ENCODE assay signal across 13 cellular contexts in genomic region chr4:105496899-105497298, GRCh38. TPM values are rescaled to one million over a fixed set of nuclear protein-coding genes. Genes with fewer than 3 reads are reported as not detected.
DNase-seq lines count a peak whose midpoint lies in the region; TF ChIP-seq lines count a peak whose summit lies in the region.
"Had no signal": no experiment of that assay in that cellular context is flagged by ENCODE, and none has a peak within 500 bp of the region (broad histone marks: within the 10 kb centered on the region; RNA-seq: fewer than 3 reads in every experiment).

No MANE protein-coding gene starts in this region.

- H3K27me3 Mint-ChIP-seq in MCF 10A (ENCODE audit: insufficient read depth, unreplicated experiment) = no peaks in the 10 kb centered on the region

- no peaks in the 10 kb centered on the region for H3K4me1 ChIP-seq in mammary epithelial cell (ENCODE audit: insufficient read depth, low read length)
- no peaks in the 10 kb centered on the region for H3K4me1 ChIP-seq in Karpas-422 (ENCODE audit: low read length)
- H3K4me1 ChIP-seq: SJSA1 had no signal

- CTCF ChIA-PET in MCF 10A (lab: Yijun Ruan, JAX) (interaction anchor here (0.6 to 1.3 kb wide), 9 partner anchors 16 to 704 kb away, joined by 3 to 6 read pairs (median 3); no protein-coding TSS in a partner anchor), mammary epithelial cell (lab: Charles Lee; ENCODE audit: low non-redundant PET) (no interaction called here)

- H3K27ac Mint-ChIP-seq in MCF 10A (ENCODE audit: low read depth, unreplicated experiment) = no peak overlapping the region
- H3K27ac Mint-ChIP-seq: activated B cell treated with CpG ODN at 0.5 μM for 24 hours; stimulated activated naive CD8-positive, alpha-beta T cell treated with anti-CD3 and anti-CD28 coated beads, Interleukin-15, Interleukin-2, amounts not matched to agents 100 ng/mL and 50 ng/mL, for 24 hours had no signal

- no peaks in the 10 kb centered on the region for H3K9me3 Mint-ChIP-seq in MCF 10A (ENCODE audit: unreplicated experiment)

- POLR2A ChIA-PET in MCF 10A (lab: Yijun Ruan, JAX) = no interaction called here

- H3K79me2 ChIP-seq in mammary epithelial cell (ENCODE audit: insufficient read depth, low read length) (no peaks in the 10 kb centered on the region), Karpas-422 (ENCODE audit: low read length) (no peaks in the 10 kb centered on the region)

- H3K36me3 Mint-ChIP-seq in MCF 10A (ENCODE audit: insufficient read depth, unreplicated experiment) = no peaks in the 10 kb centered on the region

- TF ChIP-seq CTCF in MCF 10A (IDR thresholded peaks at IDR 0.05; ENCODE audit: unreplicated experiment) (no peak), mammary epithelial cell (conservative IDR thresholded peaks at IDR 0.05 in 1 of 2, IDR thresholded peaks at IDR 0.05 in 1 of 2; ENCODE audit: extremely low read depth in 1 of 2, insufficient read depth in 1 of 2, low read depth in 1 of 2, low read length in 2 of 2) (peak in 1 of 2 donors; percentile 23), cardiac fibroblast (IDR thresholded peaks at IDR 0.05; ENCODE audit: low read depth, low read length) (peak; percentile 6), retinal pigment epithelial cell (conservative IDR thresholded peaks at IDR 0.05; ENCODE audit: low read depth, low read length) (peak; percentile 34)

- no peaks in the 10 kb centered on the region for H3K27me3 ChIP-seq in mammary epithelial cell (ENCODE audit: insufficient read depth, low read length)
- no peaks in the 10 kb centered on the region for H3K27me3 ChIP-seq in Karpas-422 (ENCODE audit: low read length)
- H3K27me3 ChIP-seq: SJSA1 had no signal

- in situ Hi-C loops in mammary epithelial cell (cut with MboI; ENCODE audit: low sequenced_read_pairs in 2 of 2) = no loop called here

- H2AFZ ChIP-seq in mammary epithelial cell (ENCODE audit: low read depth, low read length) (no peak overlapping the region), Karpas-422 (ENCODE audit: low read length) (no peak overlapping the region)

- H3K27ac ChIP-seq in mammary epithelial cell (ENCODE audit: insufficient read depth, low read depth, low read length) (no peak overlapping the region), Karpas-422 (ENCODE audit: low read length) (no peak overlapping the region)
- H3K27ac ChIP-seq: SJSA1 had no signal

- H3K36me3 ChIP-seq in mammary epithelial cell (ENCODE audit: insufficient read depth, low read length) (no peaks in the 10 kb centered on the region), Karpas-422 (ENCODE audit: insufficient read depth, low read length) (no peaks in the 10 kb centered on the region)
- H3K36me3 ChIP-seq: SJSA1 had no signal

- H3K9me3 ChIP-seq in mammary epithelial cell (replicated peaks; ENCODE audit: insufficient read depth, low read length) (no peaks in the 10 kb centered on the region), Karpas-422 (ENCODE audit: low read length) (no peaks in the 10 kb centered on the region)
- H3K9me3 ChIP-seq: SJSA1 had no signal

- DNase-seq in MCF 10A (ENCODE audit: unreplicated experiment) = peak; percentile 22
- no peak for DNase-seq in mammary epithelial cell
- peak; percentile 28 for DNase-seq in NAMALWA (ENCODE audit: low spot score)
- DNase-seq in cardiac fibroblast (ENCODE audit: low read depth in 2 of 2) = no peak
- no peak for DNase-seq in retinal pigment epithelial cell (ENCODE audit: low read depth)
- DNase-seq in NK-92 treated with Interleukin-12 subunit alpha and Interleukin-12 subunit beta, amount 100 ng/mL, for 24 hours (lab: John Stamatoyannopoulos, UW) = no peak
- no peak for DNase-seq in Karpas-422
- no peak for DNase-seq in putamen (ENCODE audit: low spot score)
- DNase-seq: activated B cell treated with CpG ODN at 0.5 μM for 24 hours, dermis blood vessel endothelial cell had no signal

- WGBS in mammary epithelial cell (ENCODE audit: low coverage, missing lambda C conversion rate) = 38% methylated on average over 1 of the region's 2 CpGs

- no peaks in the 10 kb centered on the region for H4K20me1 ChIP-seq in mammary epithelial cell (ENCODE audit: insufficient read depth, low read length)
- H4K20me1 ChIP-seq in Karpas-422 (ENCODE audit: insufficient read depth, low read depth, low read length) = no peaks in the 10 kb centered on the region

- no peak overlapping the region for H3K4me3 Mint-ChIP-seq in MCF 10A (ENCODE audit: unreplicated experiment)
- H3K4me3 Mint-ChIP-seq: activated B cell treated with CpG ODN at 0.5 μM for 24 hours; stimulated activated naive CD8-positive, alpha-beta T cell treated with anti-CD3 and anti-CD28 coated beads, Interleukin-15, Interleukin-2, amounts not matched to agents 100 ng/mL and 50 ng/mL, for 24 hours had no signal

- intact Hi-C loops in MCF 10A (cut with micrococcal nuclease) = no loop called here
- intact Hi-C loops in mammary epithelial cell (cut with micrococcal nuclease) = no loop called here

- H3K4me2 ChIP-seq in mammary epithelial cell (ENCODE audit: insufficient read depth, low read depth, low read length) (no peak overlapping the region), Karpas-422 (ENCODE audit: low read depth, low read length, poor library complexity, severe bottlenecking) (no peak overlapping the region)

- H3K4me1 Mint-ChIP-seq in MCF 10A (ENCODE audit: insufficient read depth, unreplicated experiment) = no peaks in the 10 kb centered on the region

- H3K4me3 ChIP-seq in mammary epithelial cell (replicated peaks in 1 of 3; ENCODE audit: insufficient read depth in 1 of 3, low read depth in 2 of 3, low read length in 3 of 3) = no peak overlapping the region
- H3K4me3 ChIP-seq in cardiac fibroblast (replicated peaks in 1 of 2; ENCODE audit: low read depth in 2 of 2, low read length in 2 of 2) = no peak overlapping the region
- H3K4me3 ChIP-seq in retinal pigment epithelial cell (ENCODE audit: low read length) = no peak overlapping the region
- no peak overlapping the region for H3K4me3 ChIP-seq in Karpas-422 (ENCODE audit: low read length)
- H3K4me3 ChIP-seq: SJSA1 had no signal

- H3K9me2 ChIP-seq in Karpas-422 (replicated peaks; ENCODE audit: insufficient read depth, low read length) = no peaks in the 10 kb centered on the region

- no peak overlapping the region for H3K9ac ChIP-seq in mammary epithelial cell (ENCODE audit: insufficient read depth, low read length)
- no peak overlapping the region for H3K9ac ChIP-seq in Karpas-422 (ENCODE audit: low read length)

- dilution Hi-C loops in mammary epithelial cell (cut with HindIII; ENCODE audit: low sequenced_read_pairs) = no loop called here

- BruUV-seq in MCF 10A (replicated peaks; lab: Mats Ljungman, UMichigan) (no TSS peak), mammary epithelial cell (replicated peaks; lab: Mats Ljungman, UMichigan) (no TSS peak)

RNA-seq across cellular contexts. Expression of gene PPA2, which starts 23.0 kb away (rescaled TPM):
- total RNA-seq in MCF 10A (2022) (116 and 165 TPM in 2 replicates), mammary epithelial cell (10 to 100 TPM; 92.5 to 99.0 TPM)
- 74.7 TPM for polyA plus RNA-seq in mammary epithelial cell
- polyA minus RNA-seq in mammary epithelial cell = 26.8 TPM
- 138 and 176 TPM in 2 replicates for total RNA-seq in Karpas-422 (2014; rRNA removed; shearing (Covaris generic); ENCODE audit: low replicate concordance)

RNA-seq across cellular contexts. Expression of gene ARHGEF38, which starts 55.5 kb away (rescaled TPM):
- total RNA-seq in MCF 10A (2022) (not detected in 2 replicates), mammary epithelial cell (under 1 TPM in 1 of 2 donors, not detected in 1; under 0.01 TPM)
- polyA plus RNA-seq in mammary epithelial cell = not detected
- not detected for polyA minus RNA-seq in mammary epithelial cell
- total RNA-seq in Karpas-422 (2014; rRNA removed; shearing (Covaris generic); ENCODE audit: low replicate concordance) = not detected in 2 replicates
- total RNA-seq: activated B cell treated with CpG ODN at 0.5 μM for 24 hours, Daoy, SJSA1 had no signal

Comparison
In these comparisons a context has a peak if more than half of its experiments do, and no peak if none do; other contexts are left out.
1. DNase-seq: peak in MCF 10A (single experiment) and NAMALWA (single experiment); none in mammary epithelial cell (single experiment), cardiac fibroblast (0 of 2), retinal pigment epithelial cell (single experiment), NK-92 treated with Interleukin-12 subunit alpha and Interleukin-12 subunit beta, amount 100 ng/mL, for 24 hours (single experiment), Karpas-422 (single experiment) and putamen (single experiment).